2 cellular contexts compared by ENCODE assay signal in genomic region chr12:121653999-121654398, GRCh38.
TF ChIP-seq lines count a peak whose summit lies in the region.

No MANE protein-coding gene starts in this region.

TF ChIP-seq in SK-N-SH, 30 proteins besides CTCF, POLR2A, EP300 and RAD21 (continued from another document):
- TF ChIP-seq, protein P1, sequence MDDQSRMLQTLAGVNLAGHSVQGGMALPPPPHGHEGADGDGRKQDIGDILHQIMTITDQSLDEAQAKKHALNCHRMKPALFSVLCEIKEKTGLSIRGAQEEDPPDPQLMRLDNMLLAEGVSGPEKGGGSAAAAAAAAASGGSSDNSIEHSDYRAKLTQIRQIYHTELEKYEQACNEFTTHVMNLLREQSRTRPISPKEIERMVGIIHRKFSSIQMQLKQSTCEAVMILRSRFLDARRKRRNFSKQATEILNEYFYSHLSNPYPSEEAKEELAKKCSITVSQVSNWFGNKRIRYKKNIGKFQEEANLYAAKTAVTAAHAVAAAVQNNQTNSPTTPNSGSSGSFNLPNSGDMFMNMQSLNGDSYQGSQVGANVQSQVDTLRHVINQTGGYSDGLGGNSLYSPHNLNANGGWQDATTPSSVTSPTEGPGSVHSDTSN (IDR thresholded peaks at IDR 0.05), result no peak
- TF ChIP-seq CHD2 (IDR thresholded peaks at IDR 0.05; ENCODE audit: low read length, partially characterized antibody) (no peak), FOXJ3 (CRISPR knock-in tag; IDR thresholded peaks at IDR 0.05) (no peak), REST (IDR thresholded peaks at IDR 0.05; ENCODE audit: low read depth, low read length) (no peak), RXRA (IDR thresholded peaks at IDR 0.05; ENCODE audit: borderline replicate concordance, low read depth) (no peak), YY1 (IDR thresholded peaks at IDR 0.05; ENCODE audit: low read depth) (no peak), FOXM1 (IDR thresholded peaks at IDR 0.05; ENCODE audit: low read depth) (no peak), FOSL2 (IDR thresholded peaks at IDR 0.05; ENCODE audit: borderline replicate concordance, low read depth) (no peak), GABPA (IDR thresholded peaks at IDR 0.05; ENCODE audit: low read depth) (no peak), TEAD4 (IDR thresholded peaks at IDR 0.05; ENCODE audit: borderline replicate concordance, insufficient read depth) (no peak), MEF2A (IDR thresholded peaks at IDR 0.05; ENCODE audit: borderline replicate concordance, low read depth) (no peak), TCF12 (IDR thresholded peaks at IDR 0.05) (no peak), TAF1 (IDR thresholded peaks at IDR 0.05; ENCODE audit: borderline replicate concordance, low read depth, low read length) (no peak)
- TF ChIP-seq, protein P2, sequence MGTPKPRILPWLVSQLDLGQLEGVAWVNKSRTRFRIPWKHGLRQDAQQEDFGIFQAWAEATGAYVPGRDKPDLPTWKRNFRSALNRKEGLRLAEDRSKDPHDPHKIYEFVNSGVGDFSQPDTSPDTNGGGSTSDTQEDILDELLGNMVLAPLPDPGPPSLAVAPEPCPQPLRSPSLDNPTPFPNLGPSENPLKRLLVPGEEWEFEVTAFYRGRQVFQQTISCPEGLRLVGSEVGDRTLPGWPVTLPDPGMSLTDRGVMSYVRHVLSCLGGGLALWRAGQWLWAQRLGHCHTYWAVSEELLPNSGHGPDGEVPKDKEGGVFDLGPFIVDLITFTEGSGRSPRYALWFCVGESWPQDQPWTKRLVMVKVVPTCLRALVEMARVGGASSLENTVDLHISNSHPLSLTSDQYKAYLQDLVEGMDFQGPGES (IDR thresholded peaks at IDR 0.05; ENCODE audit: low read depth, low read length), result no peak
- TF ChIP-seq, protein P3, sequence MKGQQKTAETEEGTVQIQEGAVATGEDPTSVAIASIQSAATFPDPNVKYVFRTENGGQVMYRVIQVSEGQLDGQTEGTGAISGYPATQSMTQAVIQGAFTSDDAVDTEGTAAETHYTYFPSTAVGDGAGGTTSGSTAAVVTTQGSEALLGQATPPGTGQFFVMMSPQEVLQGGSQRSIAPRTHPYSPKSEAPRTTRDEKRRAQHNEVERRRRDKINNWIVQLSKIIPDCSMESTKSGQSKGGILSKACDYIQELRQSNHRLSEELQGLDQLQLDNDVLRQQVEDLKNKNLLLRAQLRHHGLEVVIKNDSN (IDR thresholded peaks at IDR 0.05; ENCODE audit: borderline replicate concordance, low read depth), result no peak

TF ChIP-seq in SK-N-SH treated with all-trans-retinoic acid at 6 μM for 48 hours, 23 proteins besides CTCF, POLR2A, EP300 and RAD21 (continued from another document):
- TF ChIP-seq CREB5 (CRISPR knock-in tag; IDR thresholded peaks at IDR 0.05; ENCODE audit: low read depth) (no peak), OSR1 (CRISPR knock-in tag; IDR thresholded peaks at IDR 0.05) (no peak)
